In genomic region chr10:124717911-124718734, GRCh38 we compare ENCODE assay signal across 1 cellular context.
TF ChIP-seq lines count a peak whose summit lies in the region.

No MANE protein-coding gene starts in this region.

TF ChIP-seq in GM12878, 131 proteins besides CTCF, POLR2A, EP300 and RAD21 (continued from another document and continues in another):
- TF ChIP-seq, protein P1, sequence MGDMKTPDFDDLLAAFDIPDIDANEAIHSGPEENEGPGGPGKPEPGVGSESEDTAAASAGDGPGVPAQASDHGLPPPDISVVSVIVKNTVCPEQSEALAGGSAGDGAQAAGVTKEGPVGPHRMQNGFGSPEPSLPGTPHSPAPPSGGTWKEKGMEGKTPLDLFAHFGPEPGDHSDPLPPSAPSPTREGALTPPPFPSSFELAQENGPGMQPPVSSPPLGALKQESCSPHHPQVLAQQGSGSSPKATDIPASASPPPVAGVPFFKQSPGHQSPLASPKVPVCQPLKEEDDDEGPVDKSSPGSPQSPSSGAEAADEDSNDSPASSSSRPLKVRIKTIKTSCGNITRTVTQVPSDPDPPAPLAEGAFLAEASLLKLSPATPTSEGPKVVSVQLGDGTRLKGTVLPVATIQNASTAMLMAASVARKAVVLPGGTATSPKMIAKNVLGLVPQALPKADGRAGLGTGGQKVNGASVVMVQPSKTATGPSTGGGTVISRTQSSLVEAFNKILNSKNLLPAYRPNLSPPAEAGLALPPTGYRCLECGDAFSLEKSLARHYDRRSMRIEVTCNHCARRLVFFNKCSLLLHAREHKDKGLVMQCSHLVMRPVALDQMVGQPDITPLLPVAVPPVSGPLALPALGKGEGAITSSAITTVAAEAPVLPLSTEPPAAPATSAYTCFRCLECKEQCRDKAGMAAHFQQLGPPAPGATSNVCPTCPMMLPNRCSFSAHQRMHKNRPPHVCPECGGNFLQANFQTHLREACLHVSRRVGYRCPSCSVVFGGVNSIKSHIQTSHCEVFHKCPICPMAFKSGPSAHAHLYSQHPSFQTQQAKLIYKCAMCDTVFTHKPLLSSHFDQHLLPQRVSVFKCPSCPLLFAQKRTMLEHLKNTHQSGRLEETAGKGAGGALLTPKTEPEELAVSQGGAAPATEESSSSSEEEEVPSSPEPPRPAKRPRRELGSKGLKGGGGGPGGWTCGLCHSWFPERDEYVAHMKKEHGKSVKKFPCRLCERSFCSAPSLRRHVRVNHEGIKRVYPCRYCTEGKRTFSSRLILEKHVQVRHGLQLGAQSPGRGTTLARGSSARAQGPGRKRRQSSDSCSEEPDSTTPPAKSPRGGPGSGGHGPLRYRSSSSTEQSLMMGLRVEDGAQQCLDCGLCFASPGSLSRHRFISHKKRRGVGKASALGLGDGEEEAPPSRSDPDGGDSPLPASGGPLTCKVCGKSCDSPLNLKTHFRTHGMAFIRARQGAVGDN (IDR thresholded peaks at IDR 0.05) = peak; percentile 88
- TF ChIP-seq ZNF217 (IDR thresholded peaks at IDR 0.05) (peak; percentile 86), PML (IDR thresholded peaks at IDR 0.05; ENCODE audit: low read length) (no peak), CEBPZ (IDR thresholded peaks at IDR 0.05; ENCODE audit: low read depth, low read length) (no peak), FOXK2 (IDR thresholded peaks at IDR 0.05) (no peak), HDAC6 (IDR thresholded peaks at IDR 0.05; ENCODE audit: unreplicated experiment) (no peak), RFX5 (IDR thresholded peaks at IDR 0.05; ENCODE audit: low read depth, low read length) (no peak), TCF7 (IDR thresholded peaks at IDR 0.05; ENCODE audit: borderline replicate concordance) (peak; percentile 56; the same call in 1 of the 2 replicates), EED (IDR thresholded peaks at IDR 0.05; ENCODE audit: low read depth) (peak; percentile 92), SPI1 (IDR thresholded peaks at IDR 0.05; ENCODE audit: borderline replicate concordance, insufficient read depth, low read depth, low read length) (peak; percentile 81; the same call in 1 of the 2 replicates), SMAD5 (IDR thresholded peaks at IDR 0.05; ENCODE audit: low read depth) (no peak), SMARCA5 (IDR thresholded peaks at IDR 0.05) (peak; percentile 42; the same call in 1 of the 2 replicates), TBL1XR1 (IDR thresholded peaks at IDR 0.05; ENCODE audit: low read depth, low read length) (peak; percentile 61; the same call in 1 of the 2 replicates), LARP7 (IDR thresholded peaks at IDR 0.05) (peak; percentile 68; the same call in 1 of the 2 replicates), ZNF274 (IDR thresholded peaks at IDR 0.05; ENCODE audit: insufficient read depth, insufficient read length) (no peak), NR2F1 (conservative IDR thresholded peaks at IDR 0.05) (peak; percentile 99), YBX1 (IDR thresholded peaks at IDR 0.05) (no peak), ZNF24 (IDR thresholded peaks at IDR 0.05) (0 out of 2 replicates have a peak, but pooled peaks have one; percentile 21), HDGF (IDR thresholded peaks at IDR 0.05) (peak; percentile 84), RBBP5 (conservative IDR thresholded peaks at IDR 0.05) (no peak), SREBF1 (IDR thresholded peaks at IDR 0.05; ENCODE audit: low read length) (no peak), KAT2A (conservative IDR thresholded peaks at IDR 0.05; ENCODE audit: control insufficient read depth, low read depth, low read length) (no peak), ETV6 (conservative IDR thresholded peaks at IDR 0.05 in 1 of 2, IDR thresholded peaks at IDR 0.05 in 1 of 2; ENCODE audit: borderline replicate concordance in 1 of 2, low read depth in 1 of 2) (peak in 1 of 2 experiments; percentile 93; a peak in 2 of 4 replicates), MXI1 (IDR thresholded peaks at IDR 0.05; ENCODE audit: low read depth, low read length) (no peak), CBX3 (IDR thresholded peaks at IDR 0.05; ENCODE audit: borderline replicate concordance, low read depth) (no peak), FOS (IDR thresholded peaks at IDR 0.05; ENCODE audit: borderline replicate concordance, extremely low read depth, insufficient read length) (no peak), MLLT1 (IDR thresholded peaks at IDR 0.05) (peak; percentile 72), CBX5 (IDR thresholded peaks at IDR 0.05; ENCODE audit: low read depth) (no peak), TARDBP (IDR thresholded peaks at IDR 0.05; ENCODE audit: borderline replicate concordance) (no peak)
- TF ChIP-seq, protein P2, sequence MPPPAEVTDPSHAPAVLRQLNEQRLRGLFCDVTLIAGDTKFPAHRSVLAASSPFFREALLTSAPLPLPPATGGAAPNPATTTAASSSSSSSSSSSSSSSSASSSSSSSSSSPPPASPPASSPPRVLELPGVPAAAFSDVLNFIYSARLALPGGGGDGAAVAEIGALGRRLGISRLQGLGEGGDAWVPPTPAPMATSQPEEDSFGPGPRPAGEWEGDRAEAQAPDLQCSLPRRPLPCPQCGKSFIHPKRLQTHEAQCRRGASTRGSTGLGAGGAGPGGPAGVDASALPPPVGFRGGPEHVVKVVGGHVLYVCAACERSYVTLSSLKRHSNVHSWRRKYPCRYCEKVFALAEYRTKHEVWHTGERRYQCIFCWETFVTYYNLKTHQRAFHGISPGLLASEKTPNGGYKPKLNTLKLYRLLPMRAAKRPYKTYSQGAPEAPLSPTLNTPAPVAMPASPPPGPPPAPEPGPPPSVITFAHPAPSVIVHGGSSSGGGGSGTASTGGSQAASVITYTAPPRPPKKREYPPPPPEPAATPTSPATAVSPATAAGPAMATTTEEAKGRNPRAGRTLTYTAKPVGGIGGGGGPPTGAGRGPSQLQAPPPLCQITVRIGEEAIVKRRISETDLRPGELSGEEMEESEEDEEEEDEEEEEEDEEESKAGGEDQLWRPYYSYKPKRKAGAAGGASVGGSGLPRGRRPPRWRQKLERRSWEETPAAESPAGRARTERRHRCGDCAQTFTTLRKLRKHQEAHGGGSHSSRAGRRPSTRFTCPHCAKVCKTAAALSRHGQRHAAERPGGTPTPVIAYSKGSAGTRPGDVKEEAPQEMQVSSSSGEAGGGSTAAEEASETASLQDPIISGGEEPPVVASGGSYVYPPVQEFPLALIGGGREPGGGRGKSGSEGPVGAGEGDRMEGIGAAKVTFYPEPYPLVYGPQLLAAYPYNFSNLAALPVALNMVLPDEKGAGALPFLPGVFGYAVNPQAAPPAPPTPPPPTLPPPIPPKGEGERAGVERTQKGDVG (CRISPR knock-in tag; IDR thresholded peaks at IDR 0.05) = no peak
- TF ChIP-seq, protein P3, sequence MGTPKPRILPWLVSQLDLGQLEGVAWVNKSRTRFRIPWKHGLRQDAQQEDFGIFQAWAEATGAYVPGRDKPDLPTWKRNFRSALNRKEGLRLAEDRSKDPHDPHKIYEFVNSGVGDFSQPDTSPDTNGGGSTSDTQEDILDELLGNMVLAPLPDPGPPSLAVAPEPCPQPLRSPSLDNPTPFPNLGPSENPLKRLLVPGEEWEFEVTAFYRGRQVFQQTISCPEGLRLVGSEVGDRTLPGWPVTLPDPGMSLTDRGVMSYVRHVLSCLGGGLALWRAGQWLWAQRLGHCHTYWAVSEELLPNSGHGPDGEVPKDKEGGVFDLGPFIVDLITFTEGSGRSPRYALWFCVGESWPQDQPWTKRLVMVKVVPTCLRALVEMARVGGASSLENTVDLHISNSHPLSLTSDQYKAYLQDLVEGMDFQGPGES (IDR thresholded peaks at IDR 0.05) = no peak
- TF ChIP-seq, protein P4, sequence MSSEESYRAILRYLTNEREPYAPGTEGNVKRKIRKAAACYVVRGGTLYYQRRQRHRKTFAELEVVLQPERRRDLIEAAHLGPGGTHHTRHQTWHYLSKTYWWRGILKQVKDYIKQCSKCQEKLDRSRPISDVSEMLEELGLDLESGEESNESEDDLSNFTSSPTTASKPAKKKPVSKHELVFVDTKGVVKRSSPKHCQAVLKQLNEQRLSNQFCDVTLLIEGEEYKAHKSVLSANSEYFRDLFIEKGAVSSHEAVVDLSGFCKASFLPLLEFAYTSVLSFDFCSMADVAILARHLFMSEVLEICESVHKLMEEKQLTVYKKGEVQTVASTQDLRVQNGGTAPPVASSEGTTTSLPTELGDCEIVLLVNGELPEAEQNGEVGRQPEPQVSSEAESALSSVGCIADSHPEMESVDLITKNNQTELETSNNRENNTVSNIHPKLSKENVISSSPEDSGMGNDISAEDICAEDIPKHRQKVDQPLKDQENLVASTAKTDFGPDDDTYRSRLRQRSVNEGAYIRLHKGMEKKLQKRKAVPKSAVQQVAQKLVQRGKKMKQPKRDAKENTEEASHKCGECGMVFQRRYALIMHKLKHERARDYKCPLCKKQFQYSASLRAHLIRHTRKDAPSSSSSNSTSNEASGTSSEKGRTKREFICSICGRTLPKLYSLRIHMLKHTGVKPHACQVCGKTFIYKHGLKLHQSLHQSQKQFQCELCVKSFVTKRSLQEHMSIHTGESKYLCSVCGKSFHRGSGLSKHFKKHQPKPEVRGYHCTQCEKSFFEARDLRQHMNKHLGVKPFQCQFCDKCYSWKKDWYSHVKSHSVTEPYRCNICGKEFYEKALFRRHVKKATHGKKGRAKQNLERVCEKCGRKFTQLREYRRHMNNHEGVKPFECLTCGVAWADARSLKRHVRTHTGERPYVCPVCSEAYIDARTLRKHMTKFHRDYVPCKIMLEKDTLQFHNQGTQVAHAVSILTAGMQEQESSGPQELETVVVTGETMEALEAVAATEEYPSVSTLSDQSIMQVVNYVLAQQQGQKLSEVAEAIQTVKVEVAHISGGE (CRISPR knock-in tag; IDR thresholded peaks at IDR 0.05) = no peak
- TF ChIP-seq, protein P5, sequence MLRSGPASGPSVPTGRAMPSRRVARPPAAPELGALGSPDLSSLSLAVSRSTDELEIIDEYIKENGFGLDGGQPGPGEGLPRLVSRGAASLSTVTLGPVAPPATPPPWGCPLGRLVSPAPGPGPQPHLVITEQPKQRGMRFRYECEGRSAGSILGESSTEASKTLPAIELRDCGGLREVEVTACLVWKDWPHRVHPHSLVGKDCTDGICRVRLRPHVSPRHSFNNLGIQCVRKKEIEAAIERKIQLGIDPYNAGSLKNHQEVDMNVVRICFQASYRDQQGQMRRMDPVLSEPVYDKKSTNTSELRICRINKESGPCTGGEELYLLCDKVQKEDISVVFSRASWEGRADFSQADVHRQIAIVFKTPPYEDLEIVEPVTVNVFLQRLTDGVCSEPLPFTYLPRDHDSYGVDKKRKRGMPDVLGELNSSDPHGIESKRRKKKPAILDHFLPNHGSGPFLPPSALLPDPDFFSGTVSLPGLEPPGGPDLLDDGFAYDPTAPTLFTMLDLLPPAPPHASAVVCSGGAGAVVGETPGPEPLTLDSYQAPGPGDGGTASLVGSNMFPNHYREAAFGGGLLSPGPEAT (IDR thresholded peaks at IDR 0.05; ENCODE audit: low read depth) = peak; percentile 79
- TF ChIP-seq, protein P6, sequence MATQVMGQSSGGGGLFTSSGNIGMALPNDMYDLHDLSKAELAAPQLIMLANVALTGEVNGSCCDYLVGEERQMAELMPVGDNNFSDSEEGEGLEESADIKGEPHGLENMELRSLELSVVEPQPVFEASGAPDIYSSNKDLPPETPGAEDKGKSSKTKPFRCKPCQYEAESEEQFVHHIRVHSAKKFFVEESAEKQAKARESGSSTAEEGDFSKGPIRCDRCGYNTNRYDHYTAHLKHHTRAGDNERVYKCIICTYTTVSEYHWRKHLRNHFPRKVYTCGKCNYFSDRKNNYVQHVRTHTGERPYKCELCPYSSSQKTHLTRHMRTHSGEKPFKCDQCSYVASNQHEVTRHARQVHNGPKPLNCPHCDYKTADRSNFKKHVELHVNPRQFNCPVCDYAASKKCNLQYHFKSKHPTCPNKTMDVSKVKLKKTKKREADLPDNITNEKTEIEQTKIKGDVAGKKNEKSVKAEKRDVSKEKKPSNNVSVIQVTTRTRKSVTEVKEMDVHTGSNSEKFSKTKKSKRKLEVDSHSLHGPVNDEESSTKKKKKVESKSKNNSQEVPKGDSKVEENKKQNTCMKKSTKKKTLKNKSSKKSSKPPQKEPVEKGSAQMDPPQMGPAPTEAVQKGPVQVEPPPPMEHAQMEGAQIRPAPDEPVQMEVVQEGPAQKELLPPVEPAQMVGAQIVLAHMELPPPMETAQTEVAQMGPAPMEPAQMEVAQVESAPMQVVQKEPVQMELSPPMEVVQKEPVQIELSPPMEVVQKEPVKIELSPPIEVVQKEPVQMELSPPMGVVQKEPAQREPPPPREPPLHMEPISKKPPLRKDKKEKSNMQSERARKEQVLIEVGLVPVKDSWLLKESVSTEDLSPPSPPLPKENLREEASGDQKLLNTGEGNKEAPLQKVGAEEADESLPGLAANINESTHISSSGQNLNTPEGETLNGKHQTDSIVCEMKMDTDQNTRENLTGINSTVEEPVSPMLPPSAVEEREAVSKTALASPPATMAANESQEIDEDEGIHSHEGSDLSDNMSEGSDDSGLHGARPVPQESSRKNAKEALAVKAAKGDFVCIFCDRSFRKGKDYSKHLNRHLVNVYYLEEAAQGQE (IDR thresholded peaks at IDR 0.05; ENCODE audit: low read depth, low read length) = no peak
